17 cellular contexts compared by ENCODE assay signal in the genomic region with DNA sequence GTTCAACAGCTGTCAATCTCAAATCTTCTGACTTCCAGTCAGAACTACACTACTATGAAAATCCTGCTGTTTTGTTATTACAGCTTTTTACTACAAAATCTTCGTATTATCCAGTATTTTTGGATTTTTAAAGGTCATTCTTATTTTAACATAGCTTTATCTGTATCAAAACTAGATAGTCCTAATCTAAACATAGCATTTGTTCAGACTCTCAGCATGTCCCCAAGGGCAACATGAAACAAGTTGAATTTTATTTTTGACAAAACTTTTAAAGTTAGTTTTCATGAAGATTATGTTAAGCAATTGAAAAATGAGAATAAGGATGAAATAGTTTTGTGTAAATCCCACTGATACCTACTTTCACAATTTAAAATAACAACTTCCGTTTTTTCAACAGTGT. TPM values are rescaled to one million over a fixed set of nuclear protein-coding genes. Genes with fewer than 3 reads are reported as not detected.
DNase-seq lines count a peak whose midpoint lies in the region; ATAC-seq and TF ChIP-seq lines count a peak whose summit lies in the region.
"Had no signal": no experiment of that assay in that cellular context is flagged by ENCODE, and none has a peak within 500 bp of the region (broad histone marks: within the 10 kb centered on the region; RNA-seq: fewer than 3 reads in every experiment).

No MANE protein-coding gene starts in this region.

- no peak for TF ChIP-seq CTCF in MCF 10A (IDR thresholded peaks at IDR 0.05; ENCODE audit: unreplicated experiment)
- no peak for TF ChIP-seq CTCF in mammary epithelial cell (conservative IDR thresholded peaks at IDR 0.05 in 1 of 2, IDR thresholded peaks at IDR 0.05 in 1 of 2; ENCODE audit: extremely low read depth in 1 of 2, insufficient read depth in 1 of 2, low read depth in 1 of 2, low read length in 2 of 2)
- no peak for TF ChIP-seq CTCF in choroid plexus epithelial cell (conservative IDR thresholded peaks at IDR 0.05; ENCODE audit: low read depth, low read length)
- TF ChIP-seq CTCF in nephron (IDR thresholded peaks at IDR 0.05; ENCODE audit: unreplicated experiment in 3 of 3): no peak
- TF ChIP-seq CTCF in uterus (IDR thresholded peaks at IDR 0.05): no peak
- no peak for TF ChIP-seq CTCF in foreskin fibroblast (IDR thresholded peaks at IDR 0.05; ENCODE audit: low read depth, low read length)

- CTCF ChIA-PET in MCF 10A (lab: Yijun Ruan, JAX) (interaction anchor here (0.6 kb wide), 2 partner anchors 109 to 1678 kb away, joined by 3 to 4 read pairs; no protein-coding TSS in a partner anchor), mammary epithelial cell (lab: Charles Lee; ENCODE audit: low non-redundant PET) (no interaction called here)

- H3K9me3 ChIP-seq in mammary epithelial cell (replicated peaks; ENCODE audit: insufficient read depth, low read length): peaks cover 12% of the 10 kb centered on the region
- H3K9me3 ChIP-seq in uterus: peaks cover 0 to 3% of the 10 kb centered on the region in 2 donors
- H3K9me3 ChIP-seq: HAP-1, Peyer's patch had no signal

- H3K36me3 ChIP-seq in mammary epithelial cell (ENCODE audit: insufficient read depth, low read length) (no peaks in the 10 kb centered on the region), uterus (no peaks in the 10 kb centered on the region)
- H3K36me3 ChIP-seq: HAP-1, Peyer's patch had no signal

- H3K4me1 ChIP-seq in mammary epithelial cell (ENCODE audit: insufficient read depth, low read length) (no peaks in the 10 kb centered on the region), uterus (peaks cover 0 to 3% of the 10 kb centered on the region in 2 donors)
- H3K4me1 ChIP-seq: HAP-1, Peyer's patch had no signal

- 84% methylated on average over 2 of the region's 2 CpGs for WGBS in mammary epithelial cell (ENCODE audit: low coverage, missing lambda C conversion rate)

- no peak overlapping the region for H3K9ac ChIP-seq in mammary epithelial cell (ENCODE audit: insufficient read depth, low read length)

- no peaks in the 10 kb centered on the region for H4K20me1 ChIP-seq in mammary epithelial cell (ENCODE audit: insufficient read depth, low read length)

- no peak overlapping the region for H2AFZ ChIP-seq in mammary epithelial cell (ENCODE audit: low read depth, low read length)

- no peak overlapping the region for H3K4me3 ChIP-seq in mammary epithelial cell (replicated peaks in 1 of 3; ENCODE audit: insufficient read depth in 1 of 3, low read depth in 2 of 3, low read length in 3 of 3)
- no peak overlapping the region for H3K4me3 ChIP-seq in choroid plexus epithelial cell (ENCODE audit: low read depth, low read length)
- no peak overlapping the region for H3K4me3 ChIP-seq in uterus
- H3K4me3 ChIP-seq in foreskin fibroblast (ENCODE audit: low read depth in 1 of 2, low read length in 2 of 2): no peak overlapping the region
- H3K4me3 ChIP-seq: GM12878, HAP-1, Peyer's patch had no signal

- BruUV-seq in MCF 10A (replicated peaks; lab: Mats Ljungman, UMichigan) (no TSS peak), mammary epithelial cell (replicated peaks; lab: Mats Ljungman, UMichigan) (no TSS peak)

- no peaks in the 10 kb centered on the region for H3K27me3 ChIP-seq in mammary epithelial cell (ENCODE audit: insufficient read depth, low read length)
- H3K27me3 ChIP-seq in uterus: no peaks in the 10 kb centered on the region
- H3K27me3 ChIP-seq: Peyer's patch had no signal

- no peak overlapping the region for H3K4me2 ChIP-seq in mammary epithelial cell (ENCODE audit: insufficient read depth, low read depth, low read length)

- dilution Hi-C loops in mammary epithelial cell (cut with HindIII; ENCODE audit: low sequenced_read_pairs): no loop called here

- H3K79me2 ChIP-seq in mammary epithelial cell (ENCODE audit: insufficient read depth, low read length): no peaks in the 10 kb centered on the region

- in situ Hi-C loops in mammary epithelial cell (cut with MboI; ENCODE audit: low sequenced_read_pairs in 2 of 2): no loop called here

- no peaks in the 10 kb centered on the region for H3K36me3 Mint-ChIP-seq in MCF 10A (ENCODE audit: insufficient read depth, unreplicated experiment)
- H3K36me3 Mint-ChIP-seq in nephron (ENCODE audit: low read depth): peaks cover 9% of the 10 kb centered on the region

- no peaks in the 10 kb centered on the region for H3K27me3 Mint-ChIP-seq in MCF 10A (ENCODE audit: insufficient read depth, unreplicated experiment)
- no peaks in the 10 kb centered on the region for H3K27me3 Mint-ChIP-seq in nephron (ENCODE audit: low read depth)

- H3K4me1 Mint-ChIP-seq in MCF 10A (ENCODE audit: insufficient read depth, unreplicated experiment): peaks cover 5% of the 10 kb centered on the region
- H3K4me1 Mint-ChIP-seq in nephron: peaks cover 7% of the 10 kb centered on the region

- intact Hi-C loops in MCF 10A (cut with micrococcal nuclease): no loop called here
- intact Hi-C loops in mammary epithelial cell (cut with micrococcal nuclease): no loop called here
- intact Hi-C loops in uterus (cut with DNase I; ENCODE audit: low total_unique reads): no loop called here

- no peak for TF ChIP-seq POLR2A in uterus (IDR thresholded peaks at IDR 0.05)

- H3K27ac ChIP-seq in mammary epithelial cell (ENCODE audit: insufficient read depth, low read depth, low read length): no peak overlapping the region
- peak overlapping the region; percentile 6 to 10 for H3K27ac ChIP-seq in uterus
- H3K27ac ChIP-seq: C4-2B had no signal

- H3K9me3 Mint-ChIP-seq in MCF 10A (ENCODE audit: unreplicated experiment) (peaks cover 17% of the 10 kb centered on the region), nephron (peaks cover 29% of the 10 kb centered on the region)

- no peak overlapping the region for H3K4me3 Mint-ChIP-seq in MCF 10A (ENCODE audit: unreplicated experiment)
- H3K4me3 Mint-ChIP-seq in nephron: no peak overlapping the region

- POLR2A ChIA-PET in MCF 10A (lab: Yijun Ruan, JAX): interaction anchor here (1.4 kb wide), 1 partner anchor 10 kb away, joined by 6 read pairs; no protein-coding TSS in a partner anchor

- no peak for ATAC-seq in GM21737 (IDR thresholded peaks at IDR 0.05; ENCODE audit: unreplicated experiment)
- ATAC-seq: GM12878 had no signal

- peak overlapping the region; percentile 54 for H3K27ac Mint-ChIP-seq in MCF 10A (ENCODE audit: low read depth, unreplicated experiment)
- peak overlapping the region; percentile 74 to 86 (median 85) for H3K27ac Mint-ChIP-seq in nephron

- DNase-seq in MCF 10A (ENCODE audit: unreplicated experiment) (no peak), mammary epithelial cell (no peak), choroid plexus epithelial cell (ENCODE audit: low read depth) (peak; percentile 9), uterus (no peak), NCI-H128 (lab: John Stamatoyannopoulos, UW; ENCODE audit: unreplicated experiment) (no peak), foreskin fibroblast (no peak)
- DNase-seq: 8988T, Karpas-422, NCI-H2029, NCI-H774, Peyer's patch, SHP77 treated with DMSO at 0.1 percent for 48 hours had no signal

RNA-seq across cellular contexts. Expression of a gene that starts 48.1 kb away (rescaled TPM):
- 0.15 and 0.30 TPM in 2 replicates for total RNA-seq in MCF 10A (2022)
- not detected for total RNA-seq in mammary epithelial cell
- polyA plus RNA-seq in mammary epithelial cell: 0.05 TPM
- not detected for polyA minus RNA-seq in mammary epithelial cell
- 10 to 100 TPM; 13.1 to 83.1 (median 27.3) TPM for total RNA-seq in uterus
- total RNA-seq: GM12878 had no signal

Comparison
In these comparisons a context has a peak if more than half of its experiments do, and no peak if none do; other contexts are left out.
1. RNA of a gene that starts 48.1 kb away (total RNA-seq): 13.1 to 83.1 TPM in uterus; 0.15 to 0.30 TPM in MCF 10A and not detected in mammary epithelial cell; every median in the first group is over 10 times any median in the second.